ENCODE assay signal across 30 cellular contexts in the genomic region with DNA sequence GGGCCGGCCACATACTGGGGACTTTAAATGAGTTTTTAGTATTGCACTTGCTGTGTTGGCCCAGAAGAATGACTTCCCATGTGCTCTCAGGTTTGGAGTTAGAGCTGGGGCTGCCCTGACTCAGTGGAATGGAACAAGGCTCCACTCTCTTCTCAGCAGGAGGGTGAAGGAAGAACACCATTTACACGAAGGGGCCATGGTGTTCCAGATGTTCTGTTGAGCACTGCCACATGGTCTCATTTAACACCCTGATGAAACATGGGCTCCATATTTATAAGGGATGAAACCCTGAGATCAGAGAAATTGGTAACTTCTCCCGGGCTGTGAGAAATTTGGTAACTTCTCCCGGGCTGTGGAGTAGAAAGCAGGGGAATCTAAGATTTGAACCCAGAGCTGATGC. TPM values are rescaled to one million over a fixed set of nuclear protein-coding genes. Genes with fewer than 3 reads are reported as not detected.
"Had no signal": no experiment of that assay in that cellular context is flagged by ENCODE, and none has a peak within 500 bp of the region (broad histone marks: within the 10 kb centered on the region; RNA-seq: fewer than 3 reads in every experiment).

No MANE protein-coding gene starts in this region.

- H3K9me3 ChIP-seq: left ventricle myocardium inferior, mucosa of descending colon, ovary, right atrium auricular region, right lobe of liver, tibial nerve, uterus had no signal

- DNase-seq: hypothalamus; immature natural killer cell; left ventricle myocardium inferior; midbrain; mucosa of descending colon; naive thymus-derived CD4-positive, alpha-beta T cell; ovary; right lobe of liver; stimulated activated CD4-positive, alpha-beta T cell treated with anti-CD3 and anti-CD28 coated beads, Interleukin-1b, Interleukin-23, amount 100 ng/mL, for 48 hours; stimulated activated CD4-positive, alpha-beta T cell treated with anti-CD3 and anti-CD28 coated beads, Interleukin-2, amount 100 ng/mL, for 48 hours; stimulated activated CD4-positive, alpha-beta T cell treated with anti-CD3 and anti-CD28 coated beads, Interleukin-4, amount 100 ng/mL, for 4 hours; stimulated activated CD8-positive, alpha-beta memory T cell treated with anti-CD3 and anti-CD28 coated beads, Interleukin-4, amount 100 ng/mL, for 48 hours; stimulated activated naive CD4-positive, alpha-beta T cell treated with Interleukin-2 at 50 U/mL for 16 hours; stimulated activated naive CD8-positive, alpha-beta T cell treated with anti-CD3 and anti-CD28 coated beads, Interleukin-15, amount 100 ng/mL, for 72 hours; substantia nigra; uterus had no signal

- H3K4me3 ChIP-seq: left ventricle myocardium inferior, lung, mucosa of descending colon, ovary, right atrium auricular region, right lobe of liver, smooth muscle cell, tibial nerve, uterus had no signal

- H3K27ac Mint-ChIP-seq: memory B cell; progenitor cell of endocrine pancreas; stimulated activated memory B cell treated with anti-CD40 and anti-IgM and Interleukin-4, amounts not matched to agents 10 μg/mL and 1 μg/mL and 100 μg/mL, for 72 hours; type B pancreatic cell had no signal

- H3K4me1 ChIP-seq: uterus had no signal

- H3K27me3 Mint-ChIP-seq: memory B cell; naive thymus-derived CD4-positive, alpha-beta T cell; natural killer cell treated with Interleukin-12 subunit alpha and Interleukin-12 subunit beta and Interleukin-15 and Interleukin-18, amount 100 ng/mL, for 72 hours; progenitor cell of endocrine pancreas; stimulated activated memory B cell treated with anti-CD40 and anti-IgM and Interleukin-4, amounts not matched to agents 10 μg/mL and 1 μg/mL and 100 μg/mL, for 72 hours; stimulated activated naive CD8-positive, alpha-beta T cell treated with anti-CD3 and anti-CD28 coated beads, Interleukin-15, amount 100 ng/mL, for 72 hours; type B pancreatic cell had no signal

- ATAC-seq: mucosa of descending colon; naive thymus-derived CD4-positive, alpha-beta T cell; natural killer cell treated with Interleukin-12 subunit alpha and Interleukin-12 subunit beta and Interleukin-15 and Interleukin-18, amount 100 ng/mL, for 72 hours; right lobe of liver; stimulated activated memory B cell treated with anti-CD40 and anti-IgM and Interleukin-4, amounts not matched to agents 10 μg/mL and 1 μg/mL and 100 μg/mL, for 72 hours; stimulated activated naive CD8-positive, alpha-beta T cell treated with anti-CD3 and anti-CD28 coated beads, Interleukin-15, amount 100 ng/mL, for 72 hours had no signal

- H3K27me3 ChIP-seq: ovary, right atrium auricular region, right lobe of liver, tibial nerve, uterus had no signal

- H3K36me3 ChIP-seq: ovary, uterus had no signal

- H3K4me2 ChIP-seq: smooth muscle cell had no signal

- H3K4me3 Mint-ChIP-seq: immature natural killer cell; memory B cell; natural killer cell treated with Interleukin-12 subunit alpha and Interleukin-12 subunit beta and Interleukin-15 and Interleukin-18, amount 100 ng/mL, for 72 hours; stimulated activated memory B cell treated with anti-CD40 and anti-IgM and Interleukin-4, amounts not matched to agents 10 μg/mL and 1 μg/mL and 100 μg/mL, for 72 hours; stimulated activated naive CD8-positive, alpha-beta T cell treated with anti-CD3 and anti-CD28 coated beads, Interleukin-15, amount 100 ng/mL, for 72 hours; type B pancreatic cell had no signal

- H3K27ac ChIP-seq: left ventricle myocardium inferior, ovary, right atrium auricular region, right lobe of liver, tibial nerve, uterus had no signal

RNA-seq across cellular contexts. Expression of gene LEFTY2, which starts 22.7 kb away (rescaled TPM):
- total RNA-seq: kidney epithelial cell; naive thymus-derived CD4-positive, alpha-beta T cell; natural killer cell treated with Interleukin-12 subunit alpha and Interleukin-12 subunit beta and Interleukin-15 and Interleukin-18, amount 100 ng/mL, for 72 hours; renal cortical epithelial cell; tibial nerve had no signal
- polyA plus RNA-seq: immature natural killer cell, neural cell had no signal

RNA-seq across cellular contexts. Expression of gene LEFTY1, which starts 29.3 kb away (rescaled TPM):
- total RNA-seq: kidney epithelial cell; mesenteric fat pad; natural killer cell treated with Interleukin-12 subunit alpha and Interleukin-12 subunit beta and Interleukin-15 and Interleukin-18, amount 100 ng/mL, for 72 hours; pulmonary artery endothelial cell; smooth muscle cell had no signal
- polyA plus RNA-seq: immature natural killer cell; naive thymus-derived CD4-positive, alpha-beta T cell; smooth muscle cell had no signal

RNA-seq across cellular contexts. Expression of gene TMEM63A, which starts 36.1 kb away (rescaled TPM):
- polyA plus RNA-seq: neural cell had no signal
